In the genomic region with DNA sequence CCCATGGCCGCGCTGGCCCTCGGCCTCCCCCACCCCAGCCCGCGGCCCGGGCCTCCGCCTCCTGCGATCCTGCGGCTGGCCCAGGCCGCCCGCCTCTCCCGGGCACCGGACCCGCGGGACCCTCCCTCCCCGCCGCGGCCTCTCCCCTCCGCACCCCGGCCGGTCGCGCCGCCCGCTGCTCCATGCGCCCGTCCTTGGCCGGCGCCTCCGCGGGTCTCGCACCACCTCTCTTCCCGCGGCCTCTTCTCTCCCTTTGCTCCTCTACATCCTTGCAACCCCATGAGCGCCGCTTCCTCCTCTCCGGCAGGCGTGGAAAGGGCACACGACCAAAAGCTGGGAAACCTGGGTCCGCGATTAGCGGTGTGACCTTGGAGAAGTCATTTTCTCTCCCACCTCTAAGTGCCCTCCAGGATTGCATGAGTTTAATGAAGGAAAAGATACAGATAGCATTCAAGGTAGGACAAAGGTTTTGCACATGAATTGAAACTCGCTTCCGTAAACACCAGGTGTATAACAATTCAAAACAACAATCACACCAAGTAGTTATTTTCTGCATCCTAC, we compare ENCODE assay signal across 8 cellular contexts.
DNase-seq lines count a peak whose midpoint lies in the region; ATAC-seq lines count a peak whose summit lies in the region.

No MANE protein-coding gene starts in this region.

- ATAC-seq in GM18868 (IDR thresholded peaks at IDR 0.05; ENCODE audit: unreplicated experiment) (peak; percentile 23), HG03280 (IDR thresholded peaks at IDR 0.05; ENCODE audit: unreplicated experiment) (peak; percentile 38), HG02970 (IDR thresholded peaks at IDR 0.05; ENCODE audit: low FRiP score, unreplicated experiment) (no peak)

- DNase-seq in AG08395 (ENCODE audit: low spot score) (peak; percentile 72), NCI-H82 (lab: John Stamatoyannopoulos, UW) (peak; percentile 73), activated gamma-delta T cell (lab: John Stamatoyannopoulos, UW) (peak; percentile 34), foreskin melanocyte (peak; percentile 49), nucleus accumbens (lab: John Stamatoyannopoulos, UW) (peak in 31 of 56 donors; percentile 3 to 68 (median 35))
